ENCODE assay signal across 9 cellular contexts in the genomic region with DNA sequence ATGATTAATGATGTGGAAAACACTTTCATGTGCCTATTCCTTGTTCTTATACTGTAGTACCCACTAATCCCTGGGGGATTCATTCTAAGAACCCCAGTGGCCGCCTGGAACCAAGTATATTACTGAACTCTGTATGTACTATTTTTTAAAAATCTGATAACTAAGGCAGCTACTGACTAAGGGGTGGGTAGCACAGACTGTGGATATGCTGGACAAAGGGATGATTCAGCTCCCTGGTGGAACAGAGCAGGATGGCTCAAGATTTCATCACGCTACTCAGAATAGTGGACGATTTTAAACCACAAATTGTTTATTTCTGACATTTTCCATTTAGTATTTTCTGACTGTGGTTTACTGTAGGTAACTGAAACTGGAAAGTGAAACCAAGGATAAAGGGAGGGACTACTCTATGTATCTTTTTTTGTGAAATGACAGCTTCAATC. TPM values are rescaled to one million over a fixed set of nuclear protein-coding genes. Genes with fewer than 3 reads are reported as not detected.
DNase-seq lines count a peak whose midpoint lies in the region; ATAC-seq and TF ChIP-seq lines count a peak whose summit lies in the region.
"Had no signal": no experiment of that assay in that cellular context is flagged by ENCODE, and none has a peak within 500 bp of the region (broad histone marks: within the 10 kb centered on the region; RNA-seq: fewer than 3 reads in every experiment).

No MANE protein-coding gene starts in this region.

- no peaks in the 10 kb centered on the region for H3K36me3 Mint-ChIP-seq in CD8-positive, alpha-beta T cell
- H3K36me3 Mint-ChIP-seq in activated CD8-positive, alpha-beta T cell treated with anti-CD3 and anti-CD28 coated beads, Interleukin-2, amount 10 ng/mL, durations not matched to agents 7 days and 5 days (ENCODE audit: low read depth), result peaks cover 34% of the 10 kb centered on the region

- H3K4me3 ChIP-seq in CD8-positive, alpha-beta T cell (ENCODE audit: low read depth, low read length), result no peak overlapping the region
- H3K4me3 ChIP-seq in Karpas-422 (ENCODE audit: low read length), result no peak overlapping the region

- H3K9me2 ChIP-seq in Karpas-422 (replicated peaks; ENCODE audit: insufficient read depth, low read length), result no peaks in the 10 kb centered on the region

- TF ChIP-seq CTCF in CD8-positive, alpha-beta T cell (IDR thresholded peaks at IDR 0.05), result no peak

- H3K36me3 ChIP-seq in CD8-positive, alpha-beta T cell (ENCODE audit: insufficient read depth, low read length), result no peaks in the 10 kb centered on the region
- H3K36me3 ChIP-seq in Karpas-422 (ENCODE audit: insufficient read depth, low read length), result no peaks in the 10 kb centered on the region

- H3K4me2 ChIP-seq in Karpas-422 (ENCODE audit: low read depth, low read length, poor library complexity, severe bottlenecking), result peak overlapping the region; percentile 1

- H3K27me3 ChIP-seq in CD8-positive, alpha-beta T cell (ENCODE audit: insufficient read depth, low read length), result no peaks in the 10 kb centered on the region
- no peaks in the 10 kb centered on the region for H3K27me3 ChIP-seq in Karpas-422 (ENCODE audit: low read length)

- H3K27ac ChIP-seq in CD8-positive, alpha-beta T cell (ENCODE audit: low read depth, low read length), result no peak overlapping the region
- H3K27ac ChIP-seq in Karpas-422 (ENCODE audit: low read length), result no peak overlapping the region

- ATAC-seq in CD8-positive, alpha-beta T cell, result no peak
- ATAC-seq in activated CD8-positive, alpha-beta T cell treated with anti-CD3 and anti-CD28 coated beads, Interleukin-2, amount 10 ng/mL, durations not matched to agents 7 days and 5 days, result peak; percentile 71
- ATAC-seq in left colon, result no peak

- peaks cover 28% of the 10 kb centered on the region for H3K4me1 Mint-ChIP-seq in CD8-positive, alpha-beta T cell (ENCODE audit: low read depth)
- H3K4me1 Mint-ChIP-seq in activated CD8-positive, alpha-beta T cell treated with anti-CD3 and anti-CD28 coated beads, Interleukin-2, amount 10 ng/mL, durations not matched to agents 7 days and 5 days (ENCODE audit: low read depth), result peaks cover 42% of the 10 kb centered on the region

- peak overlapping the region; percentile 26 for H3K4me3 Mint-ChIP-seq in CD8-positive, alpha-beta T cell
- no peak overlapping the region for H3K4me3 Mint-ChIP-seq in activated CD8-positive, alpha-beta T cell treated with anti-CD3 and anti-CD28 coated beads, Interleukin-2, amount 10 ng/mL, durations not matched to agents 7 days and 5 days

- H3K9me3 ChIP-seq in CD8-positive, alpha-beta T cell (ENCODE audit: low read length), result no peaks in the 10 kb centered on the region
- peaks cover 5% of the 10 kb centered on the region; the same call in 1 of the 2 replicates for H3K9me3 ChIP-seq in Karpas-422 (ENCODE audit: low read length)

- no peak for DNase-seq in CD8-positive, alpha-beta T cell
- DNase-seq in Karpas-422 (no peak), kidney glomerular epithelial cell (lab: John Stamatoyannopoulos, UW) (peak; percentile 17), anterior cingulate cortex (lab: John Stamatoyannopoulos, UW) (no peak), left colon (no peak), GM19240 (ENCODE audit: insufficient read length, low spot score) (no peak), retina (no peak)
- DNase-seq in activated CD8-positive, alpha-beta T cell treated with anti-CD3 and anti-CD28 coated beads, Interleukin-2, amount 10 ng/mL, durations not matched to agents 7 days and 5 days, result no peak
- DNase-seq: NCI-H345 had no signal

- H2AFZ ChIP-seq in Karpas-422 (ENCODE audit: low read length), result no peak overlapping the region

- H3K79me2 ChIP-seq in Karpas-422 (ENCODE audit: low read length), result no peaks in the 10 kb centered on the region

- H3K9ac ChIP-seq in Karpas-422 (ENCODE audit: low read length), result no peak overlapping the region

- no peaks in the 10 kb centered on the region for H3K27me3 Mint-ChIP-seq in CD8-positive, alpha-beta T cell (ENCODE audit: low read depth)
- no peaks in the 10 kb centered on the region for H3K27me3 Mint-ChIP-seq in activated CD8-positive, alpha-beta T cell treated with anti-CD3 and anti-CD28 coated beads, Interleukin-2, amount 10 ng/mL, durations not matched to agents 7 days and 5 days (ENCODE audit: low read depth)

- no peak overlapping the region for H3K27ac Mint-ChIP-seq in CD8-positive, alpha-beta T cell
- peak overlapping the region; percentile 78 for H3K27ac Mint-ChIP-seq in activated CD8-positive, alpha-beta T cell treated with anti-CD3 and anti-CD28 coated beads, Interleukin-2, amount 10 ng/mL, durations not matched to agents 7 days and 5 days

- peaks cover 6% of the 10 kb centered on the region for H3K9me3 Mint-ChIP-seq in CD8-positive, alpha-beta T cell
- peaks cover 28% of the 10 kb centered on the region for H3K9me3 Mint-ChIP-seq in activated CD8-positive, alpha-beta T cell treated with anti-CD3 and anti-CD28 coated beads, Interleukin-2, amount 10 ng/mL, durations not matched to agents 7 days and 5 days (ENCODE audit: insufficient read depth)

- CTCF ChIA-PET in CD8-positive, alpha-beta T cell (lab: Charles Lee), result interaction anchor here (2.1 kb wide), 1 partner anchor 120 kb away, joined by 5 read pairs; no protein-coding TSS in a partner anchor
- CTCF ChIA-PET in activated CD8-positive, alpha-beta T cell treated with anti-CD3 and anti-CD28 coated beads, Interleukin-2, amount 10 ng/mL, durations not matched to agents 7 days and 5 days (lab: Charles Lee), result interaction anchor here (1.2 kb wide), 1 partner anchor 164 kb away, joined by 3 read pairs; no protein-coding TSS in a partner anchor

- peaks cover 27% of the 10 kb centered on the region for H3K4me1 ChIP-seq in CD8-positive, alpha-beta T cell (ENCODE audit: insufficient read depth, low read length)
- H3K4me1 ChIP-seq in Karpas-422 (ENCODE audit: low read length), result no peaks in the 10 kb centered on the region

- intact Hi-C loops in CD8-positive, alpha-beta T cell (cut with DNase I, micrococcal nuclease), result no loop called here
- intact Hi-C loops in left colon (cut with DNase I, micrococcal nuclease), result no loop called here

- POLR2A ChIA-PET in CD8-positive, alpha-beta T cell (lab: Charles Lee), result no interaction called here
- POLR2A ChIA-PET in activated CD8-positive, alpha-beta T cell treated with anti-CD3 and anti-CD28 coated beads, Interleukin-2, amount 10 ng/mL, durations not matched to agents 7 days and 5 days (lab: Charles Lee), result no interaction called here

- no peaks in the 10 kb centered on the region for H4K20me1 ChIP-seq in Karpas-422 (ENCODE audit: insufficient read depth, low read depth, low read length)

RNA-seq across cellular contexts. Expression of gene CDC42EP3, which starts 41.8 kb away (rescaled TPM):
- total RNA-seq in CD8-positive, alpha-beta T cell, result 10 to 100 TPM; 27.4 to 28.1 TPM
- 10.7 and 12.5 TPM in 2 replicates for total RNA-seq in Karpas-422 (2014; rRNA removed; shearing (Covaris generic); ENCODE audit: low replicate concordance)
- total RNA-seq in activated CD8-positive, alpha-beta T cell treated with anti-CD3 and anti-CD28 coated beads, Interleukin-2, amount 10 ng/mL, durations not matched to agents 7 days and 5 days, result 10 to 100 TPM; 30.1 to 33.2 TPM
- total RNA-seq in left colon, result 10 to 100 TPM; 19.5 to 46.7 TPM
